14 cellular contexts compared by ENCODE assay signal in the genomic region with DNA sequence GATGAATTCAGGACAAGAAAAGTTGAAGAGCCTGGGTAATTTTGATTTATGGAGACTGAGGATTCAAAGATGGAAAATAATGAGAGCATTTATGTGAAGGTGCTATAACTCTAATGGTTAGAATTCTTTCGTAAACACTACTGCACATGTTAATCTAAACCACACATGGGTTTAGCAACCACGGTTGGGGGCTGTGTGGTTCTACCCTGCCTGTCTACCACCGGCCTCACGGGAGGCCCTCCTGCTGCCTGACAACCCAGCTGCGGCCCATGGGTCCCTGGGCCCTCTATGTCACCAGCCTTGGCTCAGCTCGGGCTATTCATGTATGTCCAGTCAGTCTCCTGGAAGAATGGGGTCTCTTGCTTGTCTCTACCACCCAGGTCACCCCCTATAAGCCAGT.
DNase-seq lines count a peak whose midpoint lies in the region; ATAC-seq and TF ChIP-seq lines count a peak whose summit lies in the region.
"Had no signal": no experiment of that assay in that cellular context is flagged by ENCODE, and none has a peak within 500 bp of the region (broad histone marks: within the 10 kb centered on the region; RNA-seq: fewer than 3 reads in every experiment).

No MANE protein-coding gene starts in this region.

- no peak overlapping the region for H3K4me3 ChIP-seq in CD4-positive, CD25-positive, alpha-beta regulatory T cell (ENCODE audit: low read depth, low read length)
- H3K4me3 ChIP-seq in psoas muscle = no peak overlapping the region

- H3K27me3 ChIP-seq in CD4-positive, CD25-positive, alpha-beta regulatory T cell (ENCODE audit: control insufficient read depth, insufficient read depth, low read length) = no peaks in the 10 kb centered on the region
- H3K27me3 ChIP-seq in psoas muscle (ENCODE audit: insufficient read depth in 3 of 3, low read length in 2 of 3) = no peaks in the 10 kb centered on the region

- H3K36me3 ChIP-seq in CD4-positive, CD25-positive, alpha-beta regulatory T cell (ENCODE audit: control insufficient read depth, insufficient read depth, low read length) = no peaks in the 10 kb centered on the region
- H3K36me3 ChIP-seq in psoas muscle (ENCODE audit: insufficient read depth in 1 of 2, low read depth in 1 of 2) = no peaks in the 10 kb centered on the region

- WGBS in psoas muscle, 3 donors = 72 to 78% (median 78%) methylated on average over 6 of the region's 6 CpGs

- H3K27ac ChIP-seq in CD4-positive, CD25-positive, alpha-beta regulatory T cell (ENCODE audit: insufficient read depth, low read length, poor library complexity, severe bottlenecking) = no peak overlapping the region
- H3K27ac ChIP-seq in psoas muscle = peak overlapping the region; percentile 16

- H3K9me3 ChIP-seq in CD4-positive, CD25-positive, alpha-beta regulatory T cell (ENCODE audit: control insufficient read depth in 2 of 2, low read length in 2 of 2) = no peaks in the 10 kb centered on the region
- no peaks in the 10 kb centered on the region for H3K9me3 ChIP-seq in psoas muscle

- no peaks in the 10 kb centered on the region for H3K4me1 ChIP-seq in CD4-positive, CD25-positive, alpha-beta regulatory T cell (ENCODE audit: control insufficient read depth, insufficient read depth, low read length, poor library complexity, severe bottlenecking)
- peaks cover 72% of the 10 kb centered on the region for H3K4me1 ChIP-seq in psoas muscle

- no peak for TF ChIP-seq CTCF in endothelial cell (IDR thresholded peaks at IDR 0.05; ENCODE audit: unreplicated experiment)
- no peak for TF ChIP-seq CTCF in psoas muscle (IDR thresholded peaks at IDR 0.05)

- intact Hi-C loops in psoas muscle (cut with DNase I) = no loop called here

- no peaks in the 10 kb centered on the region for H3K27me3 Mint-ChIP-seq in CD4-positive, CD25-positive, alpha-beta regulatory T cell
- H3K27me3 Mint-ChIP-seq in endothelial cell (ENCODE audit: unreplicated experiment) = no peaks in the 10 kb centered on the region
- H3K27me3 Mint-ChIP-seq: activated naive CD4-positive, alpha-beta T cell treated with anti-CD3 and anti-CD28 coated beads, Interleukin-2, amount 50 U/mL, for 24 hours had no signal

- H3K4me1 Mint-ChIP-seq in CD4-positive, CD25-positive, alpha-beta regulatory T cell = peaks cover 5 to 68% (median 40%) of the 10 kb centered on the region in 4 donors
- H3K4me1 Mint-ChIP-seq in endothelial cell (ENCODE audit: unreplicated experiment) = peaks cover 29% of the 10 kb centered on the region

- no peak for ATAC-seq in CD4-positive, CD25-positive, alpha-beta regulatory T cell (ENCODE audit: low read depth in 2 of 2)
- ATAC-seq in psoas muscle = no peak

- H3K9me3 Mint-ChIP-seq in CD4-positive, CD25-positive, alpha-beta regulatory T cell = no peaks in the 10 kb centered on the region
- no peaks in the 10 kb centered on the region for H3K9me3 Mint-ChIP-seq in endothelial cell (ENCODE audit: unreplicated experiment)
- H3K9me3 Mint-ChIP-seq: activated naive CD4-positive, alpha-beta T cell treated with anti-CD3 and anti-CD28 coated beads, Interleukin-2, amount 50 U/mL, for 24 hours had no signal

- H3K4me3 Mint-ChIP-seq in CD4-positive, CD25-positive, alpha-beta regulatory T cell = no peak overlapping the region
- H3K4me3 Mint-ChIP-seq in endothelial cell (ENCODE audit: unreplicated experiment) = no peak overlapping the region
- H3K4me3 Mint-ChIP-seq: activated naive CD4-positive, alpha-beta T cell treated with anti-CD3 and anti-CD28 coated beads, Interleukin-2, amount 50 U/mL, for 24 hours; CD14-positive monocyte had no signal

- peaks cover 6% of the 10 kb centered on the region for H3K36me3 Mint-ChIP-seq in CD4-positive, CD25-positive, alpha-beta regulatory T cell
- no peaks in the 10 kb centered on the region for H3K36me3 Mint-ChIP-seq in endothelial cell (ENCODE audit: low read depth, unreplicated experiment)
- H3K36me3 Mint-ChIP-seq: activated naive CD4-positive, alpha-beta T cell treated with anti-CD3 and anti-CD28 coated beads, Interleukin-2, amount 50 U/mL, for 24 hours had no signal

- H3K27ac Mint-ChIP-seq in CD4-positive, CD25-positive, alpha-beta regulatory T cell = peak overlapping the region in 2 of 3 donors; percentile 37 to 45
- peak overlapping the region; percentile 90 for H3K27ac Mint-ChIP-seq in endothelial cell (ENCODE audit: unreplicated experiment)

- no peak for DNase-seq in CD4-positive, CD25-positive, alpha-beta regulatory T cell
- DNase-seq in NOMO-1 treated with dmso at 0.1 percent for 144 hours (lab: John Stamatoyannopoulos, UW; ENCODE audit: unreplicated experiment) = peak; percentile 21
- no peak for DNase-seq in endothelial cell (ENCODE audit: low spot score)
- no peak for DNase-seq in psoas muscle
- no peak for DNase-seq in globus pallidus (ENCODE audit: low spot score)
- no peak for DNase-seq in AML-193 (lab: John Stamatoyannopoulos, UW)
- DNase-seq in activated CD4-positive, alpha-beta T cell treated with anti-CD3 and anti-CD28 coated beads, Interleukin-2, amount 50 U/mL, for 1 hour = no peak
- DNase-seq in RPMI8226 = no peak
- DNase-seq: effector CD4-positive, alpha-beta T cell; NCI-H69; stimulated activated CD4-positive, alpha-beta T cell treated with anti-CD3 and anti-CD28 coated beads, Interleukin-15, amount 100 ng/mL, for 24 hours; stimulated activated naive CD4-positive, alpha-beta T cell had no signal
